Comparison of ENCODE assay signal across 17 cellular contexts in genomic region chrX:11016728-11017127, GRCh38.
A peak's percentile ranks its signal among the peaks of the same experiment; 100 is the strongest.
DNase-seq lines count a peak whose midpoint lies in the region; ATAC-seq and TF ChIP-seq lines count a peak whose summit lies in the region.
"Had no signal": no experiment of that assay in that cellular context is flagged by ENCODE, and none has a peak within 500 bp of the region (broad histone marks: within the 10 kb centered on the region; RNA-seq: fewer than 3 reads in every experiment).

No MANE protein-coding gene starts in this region.

- H3K27ac Mint-ChIP-seq in natural killer cell (no peak overlapping the region), CD14-positive monocyte (no peak overlapping the region)
- H3K27ac Mint-ChIP-seq: CD4-positive, alpha-beta memory T cell had no signal

- no peaks in the 10 kb centered on the region for H3K9me3 ChIP-seq in osteoblast (ENCODE audit: low read depth, low read length)
- H3K9me3 ChIP-seq: BE2C had no signal

- H2AFZ ChIP-seq in osteoblast (ENCODE audit: low read length) = peak overlapping the region; percentile 21

- H3K4me1 ChIP-seq in osteoblast (ENCODE audit: insufficient read depth, low read length) = no peaks in the 10 kb centered on the region
- H3K4me1 ChIP-seq: BE2C had no signal

- intact Hi-C loops in natural killer cell (cut with micrococcal nuclease) (no loop called here), CD14-positive monocyte (cut with micrococcal nuclease) (no loop called here)

- no peaks in the 10 kb centered on the region for H3K27me3 ChIP-seq in osteoblast (ENCODE audit: insufficient read depth, low read length)
- H3K27me3 ChIP-seq: BE2C had no signal

- H3K9me3 Mint-ChIP-seq in natural killer cell (peaks cover 2 to 10% of the 10 kb centered on the region in 2 donors), CD14-positive monocyte (peaks cover 1 to 6% (median 2%) of the 10 kb centered on the region in 7 donors)

- no peak overlapping the region for H3K4me3 Mint-ChIP-seq in natural killer cell
- no peak overlapping the region for H3K4me3 Mint-ChIP-seq in CD14-positive monocyte
- H3K4me3 Mint-ChIP-seq: CD4-positive, alpha-beta memory T cell had no signal

- DNase-seq in GM03348 (ENCODE audit: low spot score) (peak; percentile 4), MV-4-11 (lab: John Stamatoyannopoulos, UW) (peak; percentile 31), osteoblast (ENCODE audit: insufficient read length, low spot score, missing footprints) (no peak), natural killer cell (no peak), NCI-H2029 treated with DMSO at 0.1 percent for 48 hours (lab: John Stamatoyannopoulos, UW) (no peak), CD14-positive monocyte (ENCODE audit: low spot score) (no peak)
- DNase-seq: ACHN; AML-193; BE2C; Calu3; CD4-positive, alpha-beta memory T cell; COR-L47; DMS53; DMS79 treated with DMSO at 0.1 percent for 48 hours; H7; HCEC 1CT had no signal

- no peaks in the 10 kb centered on the region for H3K79me2 ChIP-seq in osteoblast (ENCODE audit: insufficient read depth, low read length)

- H3K27me3 Mint-ChIP-seq in natural killer cell (ENCODE audit: low read depth in 2 of 2) = no peaks in the 10 kb centered on the region
- peaks cover 0 to 5% (median 2%) of the 10 kb centered on the region in 3 donors for H3K27me3 Mint-ChIP-seq in CD14-positive monocyte (ENCODE audit: low read depth in 3 of 3)
- H3K27me3 Mint-ChIP-seq: CD4-positive, alpha-beta memory T cell had no signal

- H3K36me3 ChIP-seq in osteoblast (ENCODE audit: insufficient read depth, low read length) = no peaks in the 10 kb centered on the region
- H3K36me3 ChIP-seq: BE2C; BLaER1 treated with 17β-estradiol and CSF1 and Interleukin-3, amounts not matched to agents 10 nM and 100 nM had no signal

- no peaks in the 10 kb centered on the region for H3K4me1 Mint-ChIP-seq in natural killer cell
- H3K4me1 Mint-ChIP-seq in CD14-positive monocyte = no peaks in the 10 kb centered on the region
- H3K4me1 Mint-ChIP-seq: CD4-positive, alpha-beta memory T cell had no signal

- no peak for ATAC-seq in natural killer cell

- TF ChIP-seq CTCF in osteoblast (IDR thresholded peaks at IDR 0.05; ENCODE audit: extremely low read depth, low read depth, low read length) = no peak
- TF ChIP-seq CTCF in natural killer cell (IDR thresholded peaks at IDR 0.05) = no peak
- no peak for TF ChIP-seq CTCF in CD14-positive monocyte (IDR thresholded peaks at IDR 0.05)

- H3K27ac ChIP-seq in osteoblast (ENCODE audit: low read depth, low read length) = no peak overlapping the region
- H3K27ac ChIP-seq: BLaER1 treated with 17β-estradiol and CSF1 and Interleukin-3, amounts not matched to agents 10 nM and 100 nM had no signal

- H4K20me1 ChIP-seq in osteoblast (ENCODE audit: insufficient read depth, low read length) = no peaks in the 10 kb centered on the region
- H4K20me1 ChIP-seq: BLaER1 treated with 17β-estradiol and CSF1 and Interleukin-3, amounts not matched to agents 10 nM and 100 nM had no signal

- H3K4me2 ChIP-seq in osteoblast (ENCODE audit: insufficient read depth, low read length) = no peak overlapping the region

- H3K4me3 ChIP-seq in osteoblast (ENCODE audit: insufficient read depth, low read length) = no peak overlapping the region
- H3K4me3 ChIP-seq: BLaER1 treated with 17β-estradiol and CSF1 and Interleukin-3, amounts not matched to agents 10 nM and 100 nM had no signal

- H3K36me3 Mint-ChIP-seq in natural killer cell (no peaks in the 10 kb centered on the region), CD14-positive monocyte (no peaks in the 10 kb centered on the region)
- H3K36me3 Mint-ChIP-seq: CD4-positive, alpha-beta memory T cell had no signal

Comparison
In these comparisons a context has a peak if more than half of its experiments do, and no peak if none do; other contexts are left out.
1. DNase-seq: peak in GM03348 (single experiment) and MV-4-11 (single experiment); none in osteoblast (single experiment), natural killer cell (single experiment), NCI-H2029 treated with DMSO at 0.1 percent for 48 hours (single experiment) and CD14-positive monocyte (single experiment).